29 cellular contexts compared by ENCODE assay signal in genomic region chr6:131854803-131855202, GRCh38.
"Had no signal": no experiment of that assay in that cellular context is flagged by ENCODE, and none has a peak within 500 bp of the region (broad histone marks: within the 10 kb centered on the region; RNA-seq: fewer than 3 reads in every experiment).

No MANE protein-coding gene starts in this region.

- ATAC-seq: activated CD4-positive, alpha-beta T cell treated with anti-CD3 and anti-CD28 coated beads for 36 hours; activated CD4-positive, CD25-positive, alpha-beta regulatory T cell treated with anti-CD3 and anti-CD28 coated beads, Interleukin-2, amount 50 U/mL, for 24 hours; activated CD8-positive, alpha-beta T cell treated with anti-CD3 and anti-CD28 coated beads, Interleukin-2, amount 10 ng/mL, durations not matched to agents 7 days and 5 days; activated naive CD4-positive, alpha-beta T cell treated with anti-CD3 and anti-CD28 coated beads, Interleukin-2, amount 50 U/mL, for 72 hours; WTC11 had no signal

- H3K9me3 ChIP-seq: adrenal gland, SJCRH30, SK-N-SH had no signal

- H3K4me1 Mint-ChIP-seq: activated CD4-positive, alpha-beta T cell treated with anti-CD3 and anti-CD28 coated beads for 36 hours; activated CD4-positive, alpha-beta T cell treated with anti-CD3 and anti-CD28 coated beads, Interleukin-2, amount 10 ng/mL, durations not matched to agents 7 days and 5 days; central memory CD8-positive, alpha-beta T cell had no signal

- H3K9ac ChIP-seq: SK-N-SH had no signal

- H3K27ac ChIP-seq: adrenal gland, brain microvascular endothelial cell, SJCRH30 had no signal

- H3K36me3 ChIP-seq: adrenal gland, brain microvascular endothelial cell had no signal

- H3K27ac Mint-ChIP-seq: activated CD4-positive, alpha-beta T cell treated with anti-CD3 and anti-CD28 coated beads for 36 hours; activated CD4-positive, alpha-beta T cell treated with anti-CD3 and anti-CD28 coated beads, Interleukin-2, amount 10 ng/mL, durations not matched to agents 7 days and 5 days; activated CD8-positive, alpha-beta T cell treated with anti-CD3 and anti-CD28 coated beads, Interleukin-2, amount 10 ng/mL, durations not matched to agents 7 days and 5 days; activated naive CD4-positive, alpha-beta T cell treated with anti-CD3 and anti-CD28 coated beads for 36 hours; activated naive CD4-positive, alpha-beta T cell treated with anti-CD3 and anti-CD28 coated beads, Interleukin-2, amount 50 U/mL, for 72 hours; activated T-cell treated with anti-CD3 and anti-CD28 coated beads, Interleukin-2, amount 50 U/mL, for 24 hours; activated T-helper 2 cell treated with anti-CD3 and anti-CD28 coated beads, Interferon-gamma antibody, Interleukin-2, Interleukin-4, amounts not matched to agents 10 μg/mL and 5 μg/mL and 100 μg/mL, durations not matched to agents 14 hours and 24 hours and 36 hours; T-helper 1 cell treated with Interleukin-12 subunit alpha and Interleukin-12 subunit beta and Interleukin-4 antibody, amounts not matched to agents 30 μg/mL and 1 μg/mL, for 36 hours; T-helper 2 cell treated with Interferon-gamma antibody and Interleukin-4, amounts not matched to agents 5 μg/mL and 100 μg/mL, for 36 hours; WTC11 had no signal

- DNase-seq: activated CD4-positive, alpha-beta T cell treated with anti-CD3 and anti-CD28 coated beads for 36 hours; activated CD4-positive, alpha-beta T cell treated with anti-CD3 and anti-CD28 coated beads, Interleukin-2, amount 10 ng/mL, durations not matched to agents 7 days and 5 days; activated CD4-positive, alpha-beta T cell treated with anti-CD3 and anti-CD28 coated beads, Interleukin-2, amount 50 U/mL, for 48 hours; activated CD8-positive, alpha-beta T cell treated with anti-CD3 and anti-CD28 coated beads, Interleukin-2, amount 10 ng/mL, durations not matched to agents 7 days and 5 days; activated gamma-delta T cell; activated naive CD4-positive, alpha-beta T cell treated with anti-CD3 and anti-CD28 coated beads for 36 hours; activated T-cell treated with anti-CD3 and anti-CD28 coated beads, Interleukin-2, amount 50 U/mL, for 24 hours; adrenal gland; brain microvascular endothelial cell; Kasumi-1; KG1; MM.1S; MV-4-11; NCI-H1092; NCI-H1436 treated with DMSO at 0.1 percent for 48 hours; NCI-H1694 treated with DMSO at 0.1 percent for 48 hours; NCI-H2029; NCI-H345; NCI-H524 treated with DMSO at 0.1 percent for 48 hours; SHP77; SJCRH30; SK-N-SH had no signal

- H3K4me3 Mint-ChIP-seq: activated CD4-positive, alpha-beta T cell treated with anti-CD3 and anti-CD28 coated beads for 36 hours; activated CD4-positive, alpha-beta T cell treated with anti-CD3 and anti-CD28 coated beads, Interleukin-2, amount 10 ng/mL, durations not matched to agents 7 days and 5 days; activated CD8-positive, alpha-beta T cell treated with anti-CD3 and anti-CD28 coated beads, Interleukin-2, amount 10 ng/mL, durations not matched to agents 7 days and 5 days; activated naive CD4-positive, alpha-beta T cell treated with anti-CD3 and anti-CD28 coated beads for 36 hours; activated T-cell treated with anti-CD3 and anti-CD28 coated beads, Interleukin-2, amount 50 U/mL, for 24 hours; central memory CD8-positive, alpha-beta T cell; T-helper 1 cell treated with Interleukin-12 subunit alpha and Interleukin-12 subunit beta and Interleukin-4 antibody, amounts not matched to agents 30 μg/mL and 1 μg/mL, for 36 hours; T-helper 2 cell treated with Interferon-gamma antibody and Interleukin-4, amounts not matched to agents 5 μg/mL and 100 μg/mL, for 36 hours; WTC11 had no signal

- H3K36me3 Mint-ChIP-seq: activated naive CD4-positive, alpha-beta T cell treated with anti-CD3 and anti-CD28 coated beads, Interleukin-2, amount 50 U/mL, for 72 hours had no signal

- H3K9me3 Mint-ChIP-seq: activated CD4-positive, alpha-beta T cell treated with anti-CD3 and anti-CD28 coated beads, Interleukin-2, amount 10 ng/mL, durations not matched to agents 7 days and 5 days; activated naive CD4-positive, alpha-beta T cell treated with anti-CD3 and anti-CD28 coated beads for 36 hours; activated naive CD4-positive, alpha-beta T cell treated with anti-CD3 and anti-CD28 coated beads, Interleukin-2, amount 50 U/mL, for 72 hours; activated T-cell treated with anti-CD3 and anti-CD28 coated beads, Interleukin-2, amount 50 U/mL, for 24 hours; activated T-helper 2 cell treated with anti-CD3 and anti-CD28 coated beads, Interferon-gamma antibody, Interleukin-2, Interleukin-4, amounts not matched to agents 10 μg/mL and 5 μg/mL and 100 μg/mL, durations not matched to agents 14 hours and 24 hours and 36 hours; central memory CD8-positive, alpha-beta T cell; T-helper 1 cell treated with Interleukin-12 subunit alpha and Interleukin-12 subunit beta and Interleukin-4 antibody, amounts not matched to agents 30 μg/mL and 1 μg/mL, for 36 hours; T-helper 2 cell treated with Interferon-gamma antibody and Interleukin-4, amounts not matched to agents 5 μg/mL and 100 μg/mL, for 36 hours had no signal

- H3K4me3 ChIP-seq: adrenal gland, SJCRH30 had no signal
